1 cellular context compared by ENCODE assay signal in the genomic region with DNA sequence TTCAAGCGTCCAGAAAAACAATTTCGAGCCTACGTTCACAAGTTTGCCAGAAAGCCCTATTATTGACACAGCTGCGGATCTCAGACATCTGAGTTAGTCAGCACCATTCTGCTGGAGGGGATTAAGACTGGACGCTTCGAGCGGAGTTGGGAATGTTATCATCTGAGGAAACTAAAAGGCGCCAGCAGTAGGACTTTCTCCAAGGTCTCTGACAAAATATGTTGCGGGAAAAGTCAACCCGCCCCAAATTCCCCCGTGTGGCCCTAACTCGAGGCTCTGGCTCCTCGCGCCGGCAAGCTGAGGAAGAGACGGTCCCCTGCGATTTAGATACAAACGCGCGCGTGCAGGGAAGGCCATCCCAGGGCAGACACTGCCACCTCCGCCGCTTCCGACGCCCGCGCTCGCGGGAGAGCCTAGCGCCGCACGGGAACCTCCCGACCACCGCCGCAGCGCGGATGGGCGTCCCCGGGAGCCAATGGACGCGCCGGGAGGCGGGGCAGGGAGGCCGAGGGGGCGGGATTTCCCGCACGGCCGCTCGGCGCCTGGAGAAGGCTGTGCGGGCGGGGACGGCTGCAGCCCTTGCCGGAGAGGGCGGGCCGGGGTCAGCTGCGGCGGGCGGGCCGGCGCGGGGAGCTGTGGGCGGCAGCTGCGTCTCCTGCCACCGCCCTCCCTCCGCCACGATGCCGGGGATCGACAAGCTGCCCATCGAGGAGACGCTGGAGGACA.
A peak's percentile ranks its signal among the peaks of the same experiment; 100 is the strongest.
TF ChIP-seq lines count a peak whose summit lies in the region.

Gene APPL1, plus strand, starts transcription at position 526 of the 726 bp plus-strand sequence. Its CDS starts 155 bp downstream, at position 681.

TF ChIP-seq in H1, 55 proteins besides CTCF, POLR2A, EP300 and RAD21:
- TF ChIP-seq, protein P1, sequence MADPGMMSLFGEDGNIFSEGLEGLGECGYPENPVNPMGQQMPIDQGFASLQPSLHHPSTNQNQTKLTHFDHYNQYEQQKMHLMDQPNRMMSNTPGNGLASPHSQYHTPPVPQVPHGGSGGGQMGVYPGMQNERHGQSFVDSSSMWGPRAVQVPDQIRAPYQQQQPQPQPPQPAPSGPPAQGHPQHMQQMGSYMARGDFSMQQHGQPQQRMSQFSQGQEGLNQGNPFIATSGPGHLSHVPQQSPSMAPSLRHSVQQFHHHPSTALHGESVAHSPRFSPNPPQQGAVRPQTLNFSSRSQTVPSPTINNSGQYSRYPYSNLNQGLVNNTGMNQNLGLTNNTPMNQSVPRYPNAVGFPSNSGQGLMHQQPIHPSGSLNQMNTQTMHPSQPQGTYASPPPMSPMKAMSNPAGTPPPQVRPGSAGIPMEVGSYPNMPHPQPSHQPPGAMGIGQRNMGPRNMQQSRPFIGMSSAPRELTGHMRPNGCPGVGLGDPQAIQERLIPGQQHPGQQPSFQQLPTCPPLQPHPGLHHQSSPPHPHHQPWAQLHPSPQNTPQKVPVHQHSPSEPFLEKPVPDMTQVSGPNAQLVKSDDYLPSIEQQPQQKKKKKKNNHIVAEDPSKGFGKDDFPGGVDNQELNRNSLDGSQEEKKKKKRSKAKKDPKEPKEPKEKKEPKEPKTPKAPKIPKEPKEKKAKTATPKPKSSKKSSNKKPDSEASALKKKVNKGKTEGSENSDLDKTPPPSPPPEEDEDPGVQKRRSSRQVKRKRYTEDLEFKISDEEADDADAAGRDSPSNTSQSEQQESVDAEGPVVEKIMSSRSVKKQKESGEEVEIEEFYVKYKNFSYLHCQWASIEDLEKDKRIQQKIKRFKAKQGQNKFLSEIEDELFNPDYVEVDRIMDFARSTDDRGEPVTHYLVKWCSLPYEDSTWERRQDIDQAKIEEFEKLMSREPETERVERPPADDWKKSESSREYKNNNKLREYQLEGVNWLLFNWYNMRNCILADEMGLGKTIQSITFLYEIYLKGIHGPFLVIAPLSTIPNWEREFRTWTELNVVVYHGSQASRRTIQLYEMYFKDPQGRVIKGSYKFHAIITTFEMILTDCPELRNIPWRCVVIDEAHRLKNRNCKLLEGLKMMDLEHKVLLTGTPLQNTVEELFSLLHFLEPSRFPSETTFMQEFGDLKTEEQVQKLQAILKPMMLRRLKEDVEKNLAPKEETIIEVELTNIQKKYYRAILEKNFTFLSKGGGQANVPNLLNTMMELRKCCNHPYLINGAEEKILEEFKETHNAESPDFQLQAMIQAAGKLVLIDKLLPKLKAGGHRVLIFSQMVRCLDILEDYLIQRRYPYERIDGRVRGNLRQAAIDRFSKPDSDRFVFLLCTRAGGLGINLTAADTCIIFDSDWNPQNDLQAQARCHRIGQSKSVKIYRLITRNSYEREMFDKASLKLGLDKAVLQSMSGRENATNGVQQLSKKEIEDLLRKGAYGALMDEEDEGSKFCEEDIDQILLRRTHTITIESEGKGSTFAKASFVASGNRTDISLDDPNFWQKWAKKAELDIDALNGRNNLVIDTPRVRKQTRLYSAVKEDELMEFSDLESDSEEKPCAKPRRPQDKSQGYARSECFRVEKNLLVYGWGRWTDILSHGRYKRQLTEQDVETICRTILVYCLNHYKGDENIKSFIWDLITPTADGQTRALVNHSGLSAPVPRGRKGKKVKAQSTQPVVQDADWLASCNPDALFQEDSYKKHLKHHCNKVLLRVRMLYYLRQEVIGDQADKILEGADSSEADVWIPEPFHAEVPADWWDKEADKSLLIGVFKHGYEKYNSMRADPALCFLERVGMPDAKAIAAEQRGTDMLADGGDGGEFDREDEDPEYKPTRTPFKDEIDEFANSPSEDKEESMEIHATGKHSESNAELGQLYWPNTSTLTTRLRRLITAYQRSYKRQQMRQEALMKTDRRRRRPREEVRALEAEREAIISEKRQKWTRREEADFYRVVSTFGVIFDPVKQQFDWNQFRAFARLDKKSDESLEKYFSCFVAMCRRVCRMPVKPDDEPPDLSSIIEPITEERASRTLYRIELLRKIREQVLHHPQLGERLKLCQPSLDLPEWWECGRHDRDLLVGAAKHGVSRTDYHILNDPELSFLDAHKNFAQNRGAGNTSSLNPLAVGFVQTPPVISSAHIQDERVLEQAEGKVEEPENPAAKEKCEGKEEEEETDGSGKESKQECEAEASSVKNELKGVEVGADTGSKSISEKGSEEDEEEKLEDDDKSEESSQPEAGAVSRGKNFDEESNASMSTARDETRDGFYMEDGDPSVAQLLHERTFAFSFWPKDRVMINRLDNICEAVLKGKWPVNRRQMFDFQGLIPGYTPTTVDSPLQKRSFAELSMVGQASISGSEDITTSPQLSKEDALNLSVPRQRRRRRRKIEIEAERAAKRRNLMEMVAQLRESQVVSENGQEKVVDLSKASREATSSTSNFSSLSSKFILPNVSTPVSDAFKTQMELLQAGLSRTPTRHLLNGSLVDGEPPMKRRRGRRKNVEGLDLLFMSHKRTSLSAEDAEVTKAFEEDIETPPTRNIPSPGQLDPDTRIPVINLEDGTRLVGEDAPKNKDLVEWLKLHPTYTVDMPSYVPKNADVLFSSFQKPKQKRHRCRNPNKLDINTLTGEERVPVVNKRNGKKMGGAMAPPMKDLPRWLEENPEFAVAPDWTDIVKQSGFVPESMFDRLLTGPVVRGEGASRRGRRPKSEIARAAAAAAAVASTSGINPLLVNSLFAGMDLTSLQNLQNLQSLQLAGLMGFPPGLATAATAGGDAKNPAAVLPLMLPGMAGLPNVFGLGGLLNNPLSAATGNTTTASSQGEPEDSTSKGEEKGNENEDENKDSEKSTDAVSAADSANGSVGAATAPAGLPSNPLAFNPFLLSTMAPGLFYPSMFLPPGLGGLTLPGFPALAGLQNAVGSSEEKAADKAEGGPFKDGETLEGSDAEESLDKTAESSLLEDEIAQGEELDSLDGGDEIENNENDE (IDR thresholded peaks at IDR 0.05; ENCODE audit: insufficient replicate concordance, low read length): no peak
- TF ChIP-seq RBBP5 (IDR thresholded peaks at IDR 0.05; ENCODE audit: borderline replicate concordance, low read depth, low read length): peak; percentile 54; the same call in 1 of the 2 replicates
- no peak for TF ChIP-seq ZNF274 (IDR thresholded peaks at IDR 0.05; ENCODE audit: borderline replicate concordance, extremely low read depth, low read length)
- no peak for TF ChIP-seq RNF2 (IDR thresholded peaks at IDR 0.05; ENCODE audit: borderline replicate concordance, low read depth, low read length, missing control alignments, poor library complexity, severe bottlenecking)
- no peak for TF ChIP-seq EGR1 (IDR thresholded peaks at IDR 0.05; ENCODE audit: borderline replicate concordance, low read depth, low read length)
- peak; percentile 88 for TF ChIP-seq E2F6 (IDR thresholded peaks at IDR 0.05)
- peak; percentile 71 for TF ChIP-seq ASH2L (IDR thresholded peaks at IDR 0.05; ENCODE audit: low read length)
- TF ChIP-seq CREB1 (IDR thresholded peaks at IDR 0.05): no peak
- TF ChIP-seq NRF1 (IDR thresholded peaks at IDR 0.05; ENCODE audit: low read depth, low read length): no peak
- TF ChIP-seq HDAC2 (IDR thresholded peaks at IDR 0.05; ENCODE audit: borderline replicate concordance in 1 of 2, low read depth in 2 of 2, low read length in 2 of 2): no peak
- TF ChIP-seq GTF2F1 (IDR thresholded peaks at IDR 0.05; ENCODE audit: borderline replicate concordance, low read depth, low read length): no peak
- TF ChIP-seq CHD2 (IDR thresholded peaks at IDR 0.05; ENCODE audit: low read length): peak; percentile 86
- TF ChIP-seq TAF7 (optimal IDR thresholded peaks at IDR 0.05; ENCODE audit: borderline replicate concordance, low read depth, low read length): no peak
- TF ChIP-seq BACH1 (IDR thresholded peaks at IDR 0.05; ENCODE audit: low read length): peak; percentile 47; the same call in 1 of the 2 replicates
- TF ChIP-seq, protein P2, sequence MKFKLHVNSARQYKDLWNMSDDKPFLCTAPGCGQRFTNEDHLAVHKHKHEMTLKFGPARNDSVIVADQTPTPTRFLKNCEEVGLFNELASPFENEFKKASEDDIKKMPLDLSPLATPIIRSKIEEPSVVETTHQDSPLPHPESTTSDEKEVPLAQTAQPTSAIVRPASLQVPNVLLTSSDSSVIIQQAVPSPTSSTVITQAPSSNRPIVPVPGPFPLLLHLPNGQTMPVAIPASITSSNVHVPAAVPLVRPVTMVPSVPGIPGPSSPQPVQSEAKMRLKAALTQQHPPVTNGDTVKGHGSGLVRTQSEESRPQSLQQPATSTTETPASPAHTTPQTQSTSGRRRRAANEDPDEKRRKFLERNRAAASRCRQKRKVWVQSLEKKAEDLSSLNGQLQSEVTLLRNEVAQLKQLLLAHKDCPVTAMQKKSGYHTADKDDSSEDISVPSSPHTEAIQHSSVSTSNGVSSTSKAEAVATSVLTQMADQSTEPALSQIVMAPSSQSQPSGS (IDR thresholded peaks at IDR 0.05; ENCODE audit: low read length): no peak
- no peak for TF ChIP-seq YY1 (IDR thresholded peaks at IDR 0.05; ENCODE audit: low read depth, low read length)
- no peak for TF ChIP-seq EZH2 (IDR thresholded peaks at IDR 0.05; ENCODE audit: low read depth, low read length, severe bottlenecking)
- no peak for TF ChIP-seq CTBP2 (IDR thresholded peaks at IDR 0.05; ENCODE audit: borderline replicate concordance, insufficient read depth, insufficient read length, low read length)
- TF ChIP-seq BRCA1 (IDR thresholded peaks at IDR 0.05; ENCODE audit: low read depth, low read length): peak; percentile 52; the same call in 1 of the 2 replicates
- TF ChIP-seq RXRA (IDR thresholded peaks at IDR 0.05; ENCODE audit: insufficient read depth, low read depth, low read length): no peak
- no peak for TF ChIP-seq CHD1 (IDR thresholded peaks at IDR 0.05; ENCODE audit: low read depth, low read length)
- peak; percentile 54; the same call in 1 of the 2 replicates for TF ChIP-seq TBP (IDR thresholded peaks at IDR 0.05; ENCODE audit: low read depth, low read length)
- TF ChIP-seq POU5F1 (IDR thresholded peaks at IDR 0.05; ENCODE audit: low read depth, low read length): no peak
- no peak for TF ChIP-seq RFX5 (IDR thresholded peaks at IDR 0.05; ENCODE audit: borderline replicate concordance, low read depth, low read length)
- TF ChIP-seq POLR2AphosphoS5 (IDR thresholded peaks at IDR 0.05; ENCODE audit: low read depth, low read length): peak; percentile 61; the same call in 1 of the 2 replicates
- no peak for TF ChIP-seq SIX5 (IDR thresholded peaks at IDR 0.05; ENCODE audit: low read depth, low read length)
- no peak for TF ChIP-seq TEAD4 (IDR thresholded peaks at IDR 0.05; ENCODE audit: low read depth, low read length)
- TF ChIP-seq SUZ12 (IDR thresholded peaks at IDR 0.05; ENCODE audit: low read length): no peak
- 0 out of 4 replicates have a peak, but pooled peaks of 1 of the 2 experiments have one; percentile 22 for TF ChIP-seq SIN3A (conservative IDR thresholded peaks at IDR 0.05 in 1 of 2, IDR thresholded peaks at IDR 0.05 in 1 of 2; ENCODE audit: low read depth in 1 of 2, low read length in 2 of 2)
- no peak for TF ChIP-seq JUND (IDR thresholded peaks at IDR 0.05; ENCODE audit: low read length)
- TF ChIP-seq, protein P3, sequence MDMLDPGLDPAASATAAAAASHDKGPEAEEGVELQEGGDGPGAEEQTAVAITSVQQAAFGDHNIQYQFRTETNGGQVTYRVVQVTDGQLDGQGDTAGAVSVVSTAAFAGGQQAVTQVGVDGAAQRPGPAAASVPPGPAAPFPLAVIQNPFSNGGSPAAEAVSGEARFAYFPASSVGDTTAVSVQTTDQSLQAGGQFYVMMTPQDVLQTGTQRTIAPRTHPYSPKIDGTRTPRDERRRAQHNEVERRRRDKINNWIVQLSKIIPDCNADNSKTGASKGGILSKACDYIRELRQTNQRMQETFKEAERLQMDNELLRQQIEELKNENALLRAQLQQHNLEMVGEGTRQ (IDR thresholded peaks at IDR 0.05; ENCODE audit: low read length): no peak
- TF ChIP-seq BCL11A (IDR thresholded peaks at IDR 0.05; ENCODE audit: low read depth in 2 of 2, low read length in 2 of 2): no peak
- TF ChIP-seq KDM1A (IDR thresholded peaks at IDR 0.05; ENCODE audit: borderline replicate concordance, low read length): no peak
- no peak for TF ChIP-seq CBX8 (IDR thresholded peaks at IDR 0.05; ENCODE audit: borderline replicate concordance, low read depth, low read length)
- no peak for TF ChIP-seq SIRT6 (IDR thresholded peaks at IDR 0.05; ENCODE audit: low read length)
- peak; percentile 68; the same call in 1 of the 2 replicates for TF ChIP-seq PHF8 (conservative IDR thresholded peaks at IDR 0.05; ENCODE audit: low read depth, low read length)
- no peak for TF ChIP-seq FOSL1 (IDR thresholded peaks at IDR 0.05; ENCODE audit: insufficient read depth, low read depth, low read length)
- TF ChIP-seq, protein P4, sequence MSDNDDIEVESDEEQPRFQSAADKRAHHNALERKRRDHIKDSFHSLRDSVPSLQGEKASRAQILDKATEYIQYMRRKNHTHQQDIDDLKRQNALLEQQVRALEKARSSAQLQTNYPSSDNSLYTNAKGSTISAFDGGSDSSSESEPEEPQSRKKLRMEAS (IDR thresholded peaks at IDR 0.05): peak; percentile 81
- no peak for TF ChIP-seq SRF (IDR thresholded peaks at IDR 0.05; ENCODE audit: low read depth, low read length)
- no peak for TF ChIP-seq CEBPB (IDR thresholded peaks at IDR 0.05; ENCODE audit: low read depth, low read length)
- peak; percentile 83 for TF ChIP-seq SP1 (IDR thresholded peaks at IDR 0.05; ENCODE audit: low read depth, low read length)
- TF ChIP-seq NANOG (IDR thresholded peaks at IDR 0.05; ENCODE audit: insufficient read depth, low read depth, low read length, poor library complexity, severe bottlenecking): no peak
- no peak for TF ChIP-seq SAP30 (IDR thresholded peaks at IDR 0.05; ENCODE audit: insufficient read depth, insufficient replicate concordance, low read length)
- peak; percentile 70 for TF ChIP-seq KDM4A (IDR thresholded peaks at IDR 0.05; ENCODE audit: low read depth, low read length, severe bottlenecking)
- TF ChIP-seq SP2 (IDR thresholded peaks at IDR 0.05; ENCODE audit: low read length): peak; percentile 49
- TF ChIP-seq HDAC6 (IDR thresholded peaks at IDR 0.05; ENCODE audit: low read depth, low read length): no peak
- TF ChIP-seq MAFK (IDR thresholded peaks at IDR 0.05; ENCODE audit: low read depth, low read length): no peak
- peak; percentile 68 for TF ChIP-seq TAF1 (IDR thresholded peaks at IDR 0.05; ENCODE audit: low read depth, low read length)
- no peak for TF ChIP-seq JUN (IDR thresholded peaks at IDR 0.05; ENCODE audit: low read depth, low read length)
- TF ChIP-seq GABPA (IDR thresholded peaks at IDR 0.05; ENCODE audit: borderline replicate concordance, insufficient read depth, low read length): no peak
- TF ChIP-seq SP4 (IDR thresholded peaks at IDR 0.05; ENCODE audit: low read length): peak; percentile 62; the same call in 1 of the 2 replicates
- no peak for TF ChIP-seq CBX5 (IDR thresholded peaks at IDR 0.05; ENCODE audit: low read depth, low read length)
- no peak for TF ChIP-seq ATF3 (IDR thresholded peaks at IDR 0.05; ENCODE audit: insufficient read depth, low read depth, low read length)
- TF ChIP-seq TCF12 (IDR thresholded peaks at IDR 0.05; ENCODE audit: low read depth, low read length): no peak
- TF ChIP-seq KDM5A (IDR thresholded peaks at IDR 0.05; ENCODE audit: low read length): no peak
TF ChIP-seq in H1: peak in this region for 16.
